In the genomic region with DNA sequence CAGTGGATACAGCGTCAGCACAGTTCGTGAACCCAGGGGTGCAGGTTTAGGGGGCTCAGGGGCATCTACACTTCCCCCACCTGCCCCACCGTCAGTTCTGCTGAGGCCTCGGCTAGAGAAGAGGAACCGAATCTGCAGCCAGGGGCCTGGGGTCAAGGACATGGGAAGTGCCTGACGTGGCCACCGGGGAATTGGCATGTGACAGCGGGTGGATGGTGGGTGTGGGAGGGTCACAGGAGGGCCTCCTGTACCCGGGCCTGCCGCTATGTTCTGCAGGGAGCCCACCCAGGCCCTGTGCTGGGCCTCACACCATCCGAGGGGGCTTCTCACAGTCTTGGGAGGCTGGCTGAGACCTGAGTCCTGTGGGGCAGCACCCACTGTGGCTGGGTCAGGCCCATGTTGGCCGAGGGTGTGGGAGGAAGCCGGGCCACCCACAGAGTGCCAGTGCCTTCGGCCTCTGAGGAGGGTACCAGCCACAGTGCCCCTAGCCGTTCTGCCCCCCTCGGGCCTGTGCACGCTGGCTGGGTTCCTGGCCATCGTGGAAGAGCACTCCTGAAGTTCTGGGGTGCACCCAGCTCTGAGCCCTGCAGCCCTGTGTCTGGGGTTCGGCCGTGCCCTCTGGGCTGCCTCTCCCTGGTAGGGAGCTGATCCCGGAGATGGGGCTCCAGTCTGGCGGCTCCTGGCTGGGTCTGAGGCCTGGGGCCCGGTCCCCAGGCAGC, we compare ENCODE assay signal across 1 cellular context.
TF ChIP-seq lines count a peak whose summit lies in the region.

No MANE protein-coding gene starts in this region.

TF ChIP-seq in HepG2, 621 proteins besides CTCF, POLR2A, EP300 and RAD21 (continued from another document and continues in another):
- TF ChIP-seq, protein P1, sequence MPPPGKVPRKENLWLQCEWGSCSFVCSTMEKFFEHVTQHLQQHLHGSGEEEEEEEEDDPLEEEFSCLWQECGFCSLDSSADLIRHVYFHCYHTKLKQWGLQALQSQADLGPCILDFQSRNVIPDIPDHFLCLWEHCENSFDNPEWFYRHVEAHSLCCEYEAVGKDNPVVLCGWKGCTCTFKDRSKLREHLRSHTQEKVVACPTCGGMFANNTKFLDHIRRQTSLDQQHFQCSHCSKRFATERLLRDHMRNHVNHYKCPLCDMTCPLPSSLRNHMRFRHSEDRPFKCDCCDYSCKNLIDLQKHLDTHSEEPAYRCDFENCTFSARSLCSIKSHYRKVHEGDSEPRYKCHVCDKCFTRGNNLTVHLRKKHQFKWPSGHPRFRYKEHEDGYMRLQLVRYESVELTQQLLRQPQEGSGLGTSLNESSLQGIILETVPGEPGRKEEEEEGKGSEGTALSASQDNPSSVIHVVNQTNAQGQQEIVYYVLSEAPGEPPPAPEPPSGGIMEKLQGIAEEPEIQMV (CRISPR knock-in tag; IDR thresholded peaks at IDR 0.05; ENCODE audit: low read depth) = no peak
- TF ChIP-seq, protein P2, sequence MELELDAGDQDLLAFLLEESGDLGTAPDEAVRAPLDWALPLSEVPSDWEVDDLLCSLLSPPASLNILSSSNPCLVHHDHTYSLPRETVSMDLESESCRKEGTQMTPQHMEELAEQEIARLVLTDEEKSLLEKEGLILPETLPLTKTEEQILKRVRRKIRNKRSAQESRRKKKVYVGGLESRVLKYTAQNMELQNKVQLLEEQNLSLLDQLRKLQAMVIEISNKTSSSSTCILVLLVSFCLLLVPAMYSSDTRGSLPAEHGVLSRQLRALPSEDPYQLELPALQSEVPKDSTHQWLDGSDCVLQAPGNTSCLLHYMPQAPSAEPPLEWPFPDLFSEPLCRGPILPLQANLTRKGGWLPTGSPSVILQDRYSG (CRISPR knock-in tag; IDR thresholded peaks at IDR 0.05) = no peak
- TF ChIP-seq ATF1 (CRISPR knock-in tag; IDR thresholded peaks at IDR 0.05) (no peak), SMARCC2 (IDR thresholded peaks at IDR 0.05) (no peak), MXI1 (IDR thresholded peaks at IDR 0.05; ENCODE audit: borderline replicate concordance, low read depth, low read length) (0 out of 3 replicates have a peak, but pooled peaks have one; percentile 32), ZNF430 (CRISPR knock-in tag; IDR thresholded peaks at IDR 0.05) (no peak), MTA3 (CRISPR knock-in tag; IDR thresholded peaks at IDR 0.05) (no peak), CENPX (CRISPR knock-in tag; IDR thresholded peaks at IDR 0.05) (no peak), SSRP1 (CRISPR knock-in tag; IDR thresholded peaks at IDR 0.05) (no peak), DNMT1 (CRISPR knock-in tag; IDR thresholded peaks at IDR 0.05) (no peak), ZNF572 (CRISPR knock-in tag; IDR thresholded peaks at IDR 0.05) (no peak), HMG20B (CRISPR knock-in tag; conservative IDR thresholded peaks at IDR 0.05) (no peak), ZNF441 (CRISPR knock-in tag; IDR thresholded peaks at IDR 0.05; ENCODE audit: borderline replicate concordance) (no peak; the same call in 1 of the 2 replicates), MAFF (IDR thresholded peaks at IDR 0.05; ENCODE audit: low read depth, low read length) (no peak; the same call in 1 of the 2 replicates), IKZF1 (IDR thresholded peaks at IDR 0.05) (no peak), JUND (CRISPR knock-in tag; IDR thresholded peaks at IDR 0.05) (no peak), SALL2 (CRISPR knock-in tag; IDR thresholded peaks at IDR 0.05) (no peak), ZNF253 (CRISPR knock-in tag; IDR thresholded peaks at IDR 0.05; ENCODE audit: borderline replicate concordance) (no peak), RXRA (CRISPR knock-in tag; IDR thresholded peaks at IDR 0.05) (peak; percentile 73), ZNF296 (CRISPR knock-in tag; conservative IDR thresholded peaks at IDR 0.05) (0 out of 2 replicates have a peak, but pooled peaks have one; percentile 41), ZC3H13 (CRISPR knock-in tag; IDR thresholded peaks at IDR 0.05) (no peak), FLYWCH1 (CRISPR knock-in tag; IDR thresholded peaks at IDR 0.05) (no peak), TCF12 (IDR thresholded peaks at IDR 0.05) (no peak), TCF12 (CRISPR knock-in tag; IDR thresholded peaks at IDR 0.05) (no peak; the same call in 1 of the 2 replicates), ZNF83 (CRISPR knock-in tag; IDR thresholded peaks at IDR 0.05; ENCODE audit: borderline replicate concordance) (no peak), KLF13 (CRISPR knock-in tag; IDR thresholded peaks at IDR 0.05) (no peak), SP5 (CRISPR knock-in tag; IDR thresholded peaks at IDR 0.05; ENCODE audit: borderline replicate concordance, low read depth) (peak; percentile 46; the same call in 1 of the 2 replicates), FIP1L1 (IDR thresholded peaks at IDR 0.05; ENCODE audit: borderline replicate concordance, insufficient read depth, low read depth, low read length) (no peak), KDM6A (CRISPR knock-in tag; IDR thresholded peaks at IDR 0.05; ENCODE audit: low read depth) (no peak), DR1 (CRISPR knock-in tag; IDR thresholded peaks at IDR 0.05) (no peak), MEIS2 (CRISPR knock-in tag; IDR thresholded peaks at IDR 0.05) (peak; percentile 33; the same call in 1 of the 2 replicates), ZNF772 (CRISPR knock-in tag; IDR thresholded peaks at IDR 0.05) (0 out of 2 replicates have a peak, but pooled peaks have one; percentile 39), ZNF761 (CRISPR knock-in tag; conservative IDR thresholded peaks at IDR 0.05) (no peak), ZBTB7B (CRISPR knock-in tag; IDR thresholded peaks at IDR 0.05) (peak; percentile 74), NFE2L1 (CRISPR knock-in tag; IDR thresholded peaks at IDR 0.05; ENCODE audit: borderline replicate concordance) (no peak)
- TF ChIP-seq, protein P3, sequence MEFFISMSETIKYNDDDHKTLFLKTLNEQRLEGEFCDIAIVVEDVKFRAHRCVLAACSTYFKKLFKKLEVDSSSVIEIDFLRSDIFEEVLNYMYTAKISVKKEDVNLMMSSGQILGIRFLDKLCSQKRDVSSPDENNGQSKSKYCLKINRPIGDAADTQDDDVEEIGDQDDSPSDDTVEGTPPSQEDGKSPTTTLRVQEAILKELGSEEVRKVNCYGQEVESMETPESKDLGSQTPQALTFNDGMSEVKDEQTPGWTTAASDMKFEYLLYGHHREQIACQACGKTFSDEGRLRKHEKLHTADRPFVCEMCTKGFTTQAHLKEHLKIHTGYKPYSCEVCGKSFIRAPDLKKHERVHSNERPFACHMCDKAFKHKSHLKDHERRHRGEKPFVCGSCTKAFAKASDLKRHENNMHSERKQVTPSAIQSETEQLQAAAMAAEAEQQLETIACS (CRISPR knock-in tag; IDR thresholded peaks at IDR 0.05) = no peak
- TF ChIP-seq, protein P4, sequence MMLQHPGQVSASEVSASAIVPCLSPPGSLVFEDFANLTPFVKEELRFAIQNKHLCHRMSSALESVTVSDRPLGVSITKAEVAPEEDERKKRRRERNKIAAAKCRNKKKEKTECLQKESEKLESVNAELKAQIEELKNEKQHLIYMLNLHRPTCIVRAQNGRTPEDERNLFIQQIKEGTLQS (CRISPR knock-in tag; IDR thresholded peaks at IDR 0.05) = no peak
- TF ChIP-seq, protein P5, sequence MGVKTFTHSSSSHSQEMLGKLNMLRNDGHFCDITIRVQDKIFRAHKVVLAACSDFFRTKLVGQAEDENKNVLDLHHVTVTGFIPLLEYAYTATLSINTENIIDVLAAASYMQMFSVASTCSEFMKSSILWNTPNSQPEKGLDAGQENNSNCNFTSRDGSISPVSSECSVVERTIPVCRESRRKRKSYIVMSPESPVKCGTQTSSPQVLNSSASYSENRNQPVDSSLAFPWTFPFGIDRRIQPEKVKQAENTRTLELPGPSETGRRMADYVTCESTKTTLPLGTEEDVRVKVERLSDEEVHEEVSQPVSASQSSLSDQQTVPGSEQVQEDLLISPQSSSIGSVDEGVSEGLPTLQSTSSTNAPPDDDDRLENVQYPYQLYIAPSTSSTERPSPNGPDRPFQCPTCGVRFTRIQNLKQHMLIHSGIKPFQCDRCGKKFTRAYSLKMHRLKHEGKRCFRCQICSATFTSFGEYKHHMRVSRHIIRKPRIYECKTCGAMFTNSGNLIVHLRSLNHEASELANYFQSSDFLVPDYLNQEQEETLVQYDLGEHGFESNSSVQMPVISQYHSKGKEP (CRISPR knock-in tag; IDR thresholded peaks at IDR 0.05) = no peak
- TF ChIP-seq, protein P6, sequence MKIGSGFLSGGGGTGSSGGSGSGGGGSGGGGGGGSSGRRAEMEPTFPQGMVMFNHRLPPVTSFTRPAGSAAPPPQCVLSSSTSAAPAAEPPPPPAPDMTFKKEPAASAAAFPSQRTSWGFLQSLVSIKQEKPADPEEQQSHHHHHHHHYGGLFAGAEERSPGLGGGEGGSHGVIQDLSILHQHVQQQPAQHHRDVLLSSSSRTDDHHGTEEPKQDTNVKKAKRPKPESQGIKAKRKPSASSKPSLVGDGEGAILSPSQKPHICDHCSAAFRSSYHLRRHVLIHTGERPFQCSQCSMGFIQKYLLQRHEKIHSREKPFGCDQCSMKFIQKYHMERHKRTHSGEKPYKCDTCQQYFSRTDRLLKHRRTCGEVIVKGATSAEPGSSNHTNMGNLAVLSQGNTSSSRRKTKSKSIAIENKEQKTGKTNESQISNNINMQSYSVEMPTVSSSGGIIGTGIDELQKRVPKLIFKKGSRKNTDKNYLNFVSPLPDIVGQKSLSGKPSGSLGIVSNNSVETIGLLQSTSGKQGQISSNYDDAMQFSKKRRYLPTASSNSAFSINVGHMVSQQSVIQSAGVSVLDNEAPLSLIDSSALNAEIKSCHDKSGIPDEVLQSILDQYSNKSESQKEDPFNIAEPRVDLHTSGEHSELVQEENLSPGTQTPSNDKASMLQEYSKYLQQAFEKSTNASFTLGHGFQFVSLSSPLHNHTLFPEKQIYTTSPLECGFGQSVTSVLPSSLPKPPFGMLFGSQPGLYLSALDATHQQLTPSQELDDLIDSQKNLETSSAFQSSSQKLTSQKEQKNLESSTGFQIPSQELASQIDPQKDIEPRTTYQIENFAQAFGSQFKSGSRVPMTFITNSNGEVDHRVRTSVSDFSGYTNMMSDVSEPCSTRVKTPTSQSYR (CRISPR knock-in tag; IDR thresholded peaks at IDR 0.05; ENCODE audit: borderline replicate concordance) = no peak
- TF ChIP-seq, protein P7, sequence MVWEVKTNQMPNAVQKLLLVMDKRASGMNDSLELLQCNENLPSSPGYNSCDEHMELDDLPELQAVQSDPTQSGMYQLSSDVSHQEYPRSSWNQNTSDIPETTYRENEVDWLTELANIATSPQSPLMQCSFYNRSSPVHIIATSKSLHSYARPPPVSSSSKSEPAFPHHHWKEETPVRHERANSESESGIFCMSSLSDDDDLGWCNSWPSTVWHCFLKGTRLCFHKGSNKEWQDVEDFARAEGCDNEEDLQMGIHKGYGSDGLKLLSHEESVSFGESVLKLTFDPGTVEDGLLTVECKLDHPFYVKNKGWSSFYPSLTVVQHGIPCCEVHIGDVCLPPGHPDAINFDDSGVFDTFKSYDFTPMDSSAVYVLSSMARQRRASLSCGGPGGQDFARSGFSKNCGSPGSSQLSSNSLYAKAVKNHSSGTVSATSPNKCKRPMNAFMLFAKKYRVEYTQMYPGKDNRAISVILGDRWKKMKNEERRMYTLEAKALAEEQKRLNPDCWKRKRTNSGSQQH (CRISPR knock-in tag; IDR thresholded peaks at IDR 0.05; ENCODE audit: low read depth) = no peak
- TF ChIP-seq, protein P8, sequence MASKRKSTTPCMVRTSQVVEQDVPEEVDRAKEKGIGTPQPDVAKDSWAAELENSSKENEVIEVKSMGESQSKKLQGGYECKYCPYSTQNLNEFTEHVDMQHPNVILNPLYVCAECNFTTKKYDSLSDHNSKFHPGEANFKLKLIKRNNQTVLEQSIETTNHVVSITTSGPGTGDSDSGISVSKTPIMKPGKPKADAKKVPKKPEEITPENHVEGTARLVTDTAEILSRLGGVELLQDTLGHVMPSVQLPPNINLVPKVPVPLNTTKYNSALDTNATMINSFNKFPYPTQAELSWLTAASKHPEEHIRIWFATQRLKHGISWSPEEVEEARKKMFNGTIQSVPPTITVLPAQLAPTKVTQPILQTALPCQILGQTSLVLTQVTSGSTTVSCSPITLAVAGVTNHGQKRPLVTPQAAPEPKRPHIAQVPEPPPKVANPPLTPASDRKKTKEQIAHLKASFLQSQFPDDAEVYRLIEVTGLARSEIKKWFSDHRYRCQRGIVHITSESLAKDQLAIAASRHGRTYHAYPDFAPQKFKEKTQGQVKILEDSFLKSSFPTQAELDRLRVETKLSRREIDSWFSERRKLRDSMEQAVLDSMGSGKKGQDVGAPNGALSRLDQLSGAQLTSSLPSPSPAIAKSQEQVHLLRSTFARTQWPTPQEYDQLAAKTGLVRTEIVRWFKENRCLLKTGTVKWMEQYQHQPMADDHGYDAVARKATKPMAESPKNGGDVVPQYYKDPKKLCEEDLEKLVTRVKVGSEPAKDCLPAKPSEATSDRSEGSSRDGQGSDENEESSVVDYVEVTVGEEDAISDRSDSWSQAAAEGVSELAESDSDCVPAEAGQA (IDR thresholded peaks at IDR 0.05; ENCODE audit: low read depth) = 0 out of 2 replicates have a peak, but pooled peaks have one; percentile 15
- TF ChIP-seq, protein P8 (CRISPR knock-in tag; IDR thresholded peaks at IDR 0.05; ENCODE audit: borderline replicate concordance) = no peak
